In the genomic region with DNA sequence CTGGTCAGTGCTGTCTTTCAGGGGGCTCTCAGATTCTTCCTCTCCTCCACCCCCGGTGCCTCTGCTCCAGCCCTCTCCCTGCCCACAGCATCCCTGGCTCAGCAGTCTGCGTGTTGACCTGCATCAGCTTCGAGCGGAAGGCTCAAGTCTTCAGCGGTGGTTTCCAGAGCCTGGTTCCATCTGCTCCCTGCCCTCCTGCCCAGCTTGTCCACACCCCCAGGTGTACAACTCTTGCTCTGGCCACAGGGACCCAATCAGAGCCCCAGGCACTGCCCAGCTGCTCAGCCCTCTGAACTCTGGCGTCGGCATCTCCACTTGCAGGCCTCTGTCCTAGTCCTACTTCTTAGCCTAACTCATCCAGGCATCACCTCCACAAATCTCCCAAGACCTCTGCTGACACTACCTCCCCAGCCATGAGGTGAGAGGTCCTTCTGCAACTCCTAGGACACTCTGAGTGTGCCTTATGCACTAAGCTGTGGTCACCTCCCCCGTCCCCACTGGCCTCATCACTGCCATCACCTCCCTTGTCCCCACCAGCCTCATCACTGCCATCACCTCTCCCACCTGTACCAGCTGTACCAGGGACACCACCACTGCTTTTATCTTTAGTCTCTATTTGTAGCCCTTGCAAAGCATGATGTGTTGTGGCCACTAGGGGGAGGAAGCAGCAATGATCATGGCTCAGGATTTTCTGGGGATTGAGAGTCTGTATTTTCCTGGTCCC, we compare ENCODE assay signal across 8 cellular contexts.
A peak's percentile ranks its signal among the peaks of the same experiment; 100 is the strongest.
DNase-seq lines count a peak whose midpoint lies in the region; ATAC-seq, FAIRE-seq and TF ChIP-seq lines count a peak whose summit lies in the region.

No MANE protein-coding gene starts in this region.

- no peak for FAIRE-seq in pancreas (lab: Jason Lieb, UNC)

- H3K27ac ChIP-seq in C4-2B = no peak overlapping the region
- H3K27ac ChIP-seq in pancreas = no peak overlapping the region

- H3K4me3 ChIP-seq in pancreas = no peak overlapping the region

- intact Hi-C loops in pancreas (cut with DNase I) = no loop called here

- no peaks in the 10 kb centered on the region for H3K27me3 ChIP-seq in pancreas

- WGBS in pancreas, 2 donors = 59 to 66% methylated on average over 8 of the region's 8 CpGs

- H3K9me3 ChIP-seq in pancreas = no peaks in the 10 kb centered on the region

- H3K36me3 ChIP-seq in pancreas = no peaks in the 10 kb centered on the region

- peak; percentile 39 for DNase-seq in GM19240 (ENCODE audit: insufficient read length, low spot score)
- peak; percentile 47 for DNase-seq in NCI-H345 treated with DMSO at 0.1 percent for 48 hours (lab: John Stamatoyannopoulos, UW; ENCODE audit: unreplicated experiment)
- DNase-seq in activated T-cell treated with anti-CD3 and anti-CD28 coated beads for 24 hours (ENCODE audit: low read depth) = peak; percentile 9
- DNase-seq in foreskin melanocyte = peak; percentile 25
- peak in 2 of 6 donors; percentile 32 to 45 for DNase-seq in pancreas
- no peak for DNase-seq in UCSD-AML1 (lab: John Stamatoyannopoulos, UW; ENCODE audit: unreplicated experiment)

- H3K4me1 ChIP-seq in pancreas = no peaks in the 10 kb centered on the region

- peak; percentile 88 for TF ChIP-seq CTCF in C4-2B (conservative IDR thresholded peaks at IDR 0.05)
- TF ChIP-seq CTCF in pancreas (IDR thresholded peaks at IDR 0.05) = peak; percentile 39 to 71 (median 61)

- ATAC-seq in pancreas (peak in 3 of 4 donors; percentile 72 to 78 (median 75)), HG03565 (IDR thresholded peaks at IDR 0.05; ENCODE audit: unreplicated experiment) (no peak)
